17 cellular contexts compared by ENCODE assay signal in the genomic region with DNA sequence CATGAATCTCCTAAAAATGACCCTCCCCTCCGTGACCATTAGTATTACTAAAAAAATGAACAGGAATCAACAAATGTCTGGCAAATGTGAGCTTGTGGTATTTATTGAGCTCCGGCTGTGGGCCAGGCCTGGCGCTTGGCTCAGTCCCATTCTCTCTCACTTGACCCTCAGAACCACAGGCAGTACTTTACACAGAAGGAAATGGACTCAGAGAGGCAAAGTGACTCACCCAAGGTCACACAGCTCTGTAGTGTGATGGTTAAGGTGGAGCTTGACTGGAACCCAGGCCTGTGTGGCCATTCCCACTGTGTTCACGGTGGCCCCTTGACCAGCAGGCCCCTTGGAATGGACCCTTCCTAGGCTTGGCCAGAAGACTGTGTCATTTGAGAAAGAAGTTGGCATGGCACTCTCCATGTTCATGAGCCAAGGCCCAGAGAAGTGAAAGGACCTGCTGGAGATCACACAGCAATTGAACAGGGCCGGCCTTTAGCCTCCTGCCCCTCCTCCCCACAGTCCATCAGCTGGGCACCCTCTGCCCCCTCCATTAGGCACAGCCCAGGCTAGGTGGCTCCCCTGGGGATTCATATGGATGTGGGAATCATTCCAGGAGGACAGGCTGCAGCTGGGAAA. TPM values are rescaled to one million over a fixed set of nuclear protein-coding genes. Genes with fewer than 3 reads are reported as not detected.
"Had no signal": no experiment of that assay in that cellular context is flagged by ENCODE, and none has a peak within 500 bp of the region (broad histone marks: within the 10 kb centered on the region; RNA-seq: fewer than 3 reads in every experiment).

No MANE protein-coding gene starts in this region.

- ATAC-seq: foreskin keratinocyte; lower lobe of right lung; stimulated activated naive B cell treated with anti-CD40 and anti-IgM and Interleukin-4, amounts not matched to agents 10 μg/mL and 1 μg/mL and 100 μg/mL, for 72 hours had no signal

- H3K4me3 ChIP-seq: cardiac muscle cell, esophagus squamous epithelium, lower lobe of right lung had no signal

- H3K36me3 Mint-ChIP-seq: naive B cell; stimulated activated naive B cell treated with anti-CD40 and anti-IgM and Interleukin-4, amounts not matched to agents 10 μg/mL and 1 μg/mL and 100 μg/mL, for 72 hours had no signal

- H3K27me3 Mint-ChIP-seq: naive B cell; stimulated activated naive B cell treated with anti-CD40 and anti-IgM and Interleukin-4, amounts not matched to agents 10 μg/mL and 1 μg/mL and 100 μg/mL, for 72 hours had no signal

- H3K9me3 Mint-ChIP-seq: naive B cell; stimulated activated naive B cell treated with anti-CD40 and anti-IgM and Interleukin-4, amounts not matched to agents 10 μg/mL and 1 μg/mL and 100 μg/mL, for 72 hours had no signal

- H3K4me3 Mint-ChIP-seq: naive B cell; stimulated activated naive B cell treated with anti-CD40 and anti-IgM and Interleukin-4, amounts not matched to agents 10 μg/mL and 1 μg/mL and 100 μg/mL, for 72 hours had no signal

- FAIRE-seq: colon had no signal

- H3K4me1 ChIP-seq: esophagus squamous epithelium, foreskin keratinocyte, lower lobe of right lung had no signal

- DNase-seq: activated CD4-positive, CD25-positive, alpha-beta regulatory T cell treated with anti-CD3 and anti-CD28 coated beads, Interleukin-2, amount 50 U/mL, for 72 hours; activated naive CD4-positive, alpha-beta T cell treated with Interleukin-2 at 50 U/mL for 16 hours; esophagus squamous epithelium; foreskin keratinocyte; lower lobe of right lung; midbrain; naive B cell; stimulated activated CD4-positive, alpha-beta T cell treated with anti-CD3 and anti-CD28 coated beads, Interleukin-2, amount 100 ng/mL, for 48 hours; stimulated activated naive B cell treated with anti-CD40 and anti-IgM and Interleukin-4, amounts not matched to agents 10 μg/mL and 1 μg/mL and 100 μg/mL, for 72 hours; substantia nigra; T1000; trophoblast cell had no signal

- H3K27ac Mint-ChIP-seq: stimulated activated naive B cell treated with anti-CD40 and anti-IgM and Interleukin-4, amounts not matched to agents 10 μg/mL and 1 μg/mL and 100 μg/mL, for 72 hours had no signal

- H3K27ac ChIP-seq: cardiac muscle cell, esophagus squamous epithelium, foreskin keratinocyte, lower lobe of right lung, neutrophil had no signal

- H3K27me3 ChIP-seq: cardiac muscle cell, esophagus squamous epithelium, foreskin keratinocyte, neutrophil had no signal

- H3K9me3 ChIP-seq: esophagus squamous epithelium, lower lobe of right lung, neutrophil had no signal

RNA-seq across cellular contexts. Expression of gene FAM151A, which starts 32.1 kb away (rescaled TPM):
- total RNA-seq: activated CD8-positive, alpha-beta memory T cell treated with anti-CD3 and anti-CD28 coated beads for 36 hours; foreskin keratinocyte; lower lobe of right lung; renal cortical epithelial cell had no signal

RNA-seq across cellular contexts. Expression of gene MROH7, which starts 50.3 kb away (rescaled TPM):
- total RNA-seq: activated CD8-positive, alpha-beta memory T cell treated with anti-CD3 and anti-CD28 coated beads for 36 hours; foreskin keratinocyte; renal cortical epithelial cell had no signal
- polyA plus RNA-seq: foreskin keratinocyte had no signal
